ENCODE assay signal across 1 cellular context in the genomic region with DNA sequence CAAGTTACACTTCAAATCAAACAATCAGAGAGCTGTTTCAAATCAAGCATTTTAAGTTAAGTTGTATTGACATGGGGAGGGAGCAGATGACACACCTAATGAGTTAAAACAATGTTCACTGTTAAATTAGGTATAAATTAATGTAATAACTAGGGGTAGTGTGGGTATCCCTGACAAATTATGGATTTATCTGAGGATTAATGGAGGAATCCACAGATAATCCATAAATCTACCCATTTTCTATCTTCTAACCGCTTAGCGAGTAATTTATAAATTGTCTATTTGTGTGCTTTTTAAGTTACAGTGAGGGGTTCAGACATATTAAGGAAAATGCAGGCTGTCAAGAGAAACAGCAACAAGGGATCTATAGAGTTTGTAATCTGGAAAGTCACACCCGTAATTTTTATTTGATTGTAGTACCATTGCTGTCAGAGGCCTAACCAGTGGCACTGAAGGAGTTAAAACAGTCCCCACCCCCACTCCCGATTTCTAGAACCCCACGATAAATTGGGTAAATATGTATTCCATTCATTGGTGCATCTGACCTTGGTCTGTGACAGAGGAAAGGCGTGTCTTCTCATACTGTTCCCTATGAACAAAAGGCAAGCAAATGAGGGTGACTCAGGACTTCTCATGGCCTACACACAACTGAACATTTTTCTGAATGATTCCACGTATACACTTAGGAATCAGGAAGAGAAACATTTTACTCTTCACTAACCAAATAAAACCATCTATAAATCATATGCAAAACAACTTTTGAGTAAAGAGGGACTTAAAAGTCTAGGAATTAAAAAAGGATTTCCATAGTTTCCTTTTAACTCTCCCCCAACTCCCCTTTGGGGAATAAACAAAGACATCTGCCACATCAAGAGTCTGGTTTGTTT.
TF ChIP-seq lines count a peak whose summit lies in the region.

No MANE protein-coding gene starts in this region.

TF ChIP-seq in HepG2, 621 proteins besides CTCF, POLR2A, EP300 and RAD21 (continued from another document):
- TF ChIP-seq MYNN (CRISPR knock-in tag; IDR thresholded peaks at IDR 0.05; ENCODE audit: low read depth) (no peak), HMGA1 (CRISPR knock-in tag; conservative IDR thresholded peaks at IDR 0.05) (no peak), HCFC1 (IDR thresholded peaks at IDR 0.05; ENCODE audit: low read depth, low read length) (no peak), THAP8 (CRISPR knock-in tag; IDR thresholded peaks at IDR 0.05; ENCODE audit: borderline replicate concordance) (no peak), TSC22D2 (CRISPR knock-in tag; IDR thresholded peaks at IDR 0.05; ENCODE audit: borderline replicate concordance) (peak; percentile 50; the same call in 1 of the 2 replicates), PITX1 (CRISPR knock-in tag; IDR thresholded peaks at IDR 0.05) (no peak), ZNF878 (CRISPR knock-in tag; IDR thresholded peaks at IDR 0.05) (peak; percentile 59; the same call in 1 of the 2 replicates), TARDBP (CRISPR knock-in tag; IDR thresholded peaks at IDR 0.05) (peak; percentile 60; the same call in 1 of the 2 replicates), ZFX (CRISPR knock-in tag; IDR thresholded peaks at IDR 0.05; ENCODE audit: low read depth) (peak; percentile 67), ZBTB42 (CRISPR knock-in tag; IDR thresholded peaks at IDR 0.05) (no peak), HOXD1 (CRISPR knock-in tag; IDR thresholded peaks at IDR 0.05) (no peak), MBNL3 (CRISPR knock-in tag; conservative IDR thresholded peaks at IDR 0.05) (no peak), ZNF747 (CRISPR knock-in tag; IDR thresholded peaks at IDR 0.05; ENCODE audit: borderline replicate concordance) (0 out of 2 replicates have a peak, but pooled peaks have one; percentile 45), ETV6 (CRISPR knock-in tag; conservative IDR thresholded peaks at IDR 0.05) (no peak), ATF7-NPFF (CRISPR knock-in tag; IDR thresholded peaks at IDR 0.05; ENCODE audit: low read depth) (no peak), SNAPC2 (CRISPR knock-in tag; IDR thresholded peaks at IDR 0.05) (no peak), ZBTB40 (IDR thresholded peaks at IDR 0.05) (no peak), ZBTB40 (CRISPR knock-in tag; IDR thresholded peaks at IDR 0.05) (no peak), FOXO1 (CRISPR knock-in tag; IDR thresholded peaks at IDR 0.05) (peak; percentile 54; the same call in 1 of the 2 replicates), FOXK2 (IDR thresholded peaks at IDR 0.05) (no peak), ZNF619 (CRISPR knock-in tag; IDR thresholded peaks at IDR 0.05) (no peak), NFE2L2 (IDR thresholded peaks at IDR 0.05; ENCODE audit: low read length) (peak; percentile 91), ZFP37 (CRISPR knock-in tag; IDR thresholded peaks at IDR 0.05; ENCODE audit: borderline replicate concordance) (0 out of 2 replicates have a peak, but pooled peaks have one; percentile 51), RBAK (CRISPR knock-in tag; IDR thresholded peaks at IDR 0.05) (no peak), EEA1 (CRISPR knock-in tag; IDR thresholded peaks at IDR 0.05; ENCODE audit: borderline replicate concordance) (no peak), ZKSCAN8 (CRISPR knock-in tag; IDR thresholded peaks at IDR 0.05; ENCODE audit: borderline replicate concordance) (no peak), ZNF430 (CRISPR knock-in tag; IDR thresholded peaks at IDR 0.05) (no peak), YEATS2 (CRISPR knock-in tag; IDR thresholded peaks at IDR 0.05; ENCODE audit: borderline replicate concordance) (no peak), BHLHE40 (IDR thresholded peaks at IDR 0.05; ENCODE audit: low read length) (no peak), PHB2 (IDR thresholded peaks at IDR 0.05; ENCODE audit: partially characterized antibody) (no peak), POLR2AphosphoS5 (IDR thresholded peaks at IDR 0.05; ENCODE audit: low read depth, low read length) (peak; percentile 87), ZNF317 (CRISPR knock-in tag; IDR thresholded peaks at IDR 0.05) (no peak), ZNF784 (CRISPR knock-in tag; IDR thresholded peaks at IDR 0.05; ENCODE audit: borderline replicate concordance) (peak; percentile 41; the same call in 1 of the 2 replicates), GMEB2 (CRISPR knock-in tag; IDR thresholded peaks at IDR 0.05; ENCODE audit: low read depth) (no peak), AHR (CRISPR knock-in tag; IDR thresholded peaks at IDR 0.05) (no peak; the same call in 1 of the 2 replicates), CBX5 (CRISPR knock-in tag; IDR thresholded peaks at IDR 0.05; ENCODE audit: borderline replicate concordance) (no peak), STAT5B (CRISPR knock-in tag; IDR thresholded peaks at IDR 0.05) (no peak), ASH2L (IDR thresholded peaks at IDR 0.05; ENCODE audit: insufficient read length, low read depth, low read length) (no peak)
- TF ChIP-seq, protein P1, sequence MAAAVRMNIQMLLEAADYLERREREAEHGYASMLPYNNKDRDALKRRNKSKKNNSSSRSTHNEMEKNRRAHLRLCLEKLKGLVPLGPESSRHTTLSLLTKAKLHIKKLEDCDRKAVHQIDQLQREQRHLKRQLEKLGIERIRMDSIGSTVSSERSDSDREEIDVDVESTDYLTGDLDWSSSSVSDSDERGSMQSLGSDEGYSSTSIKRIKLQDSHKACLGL (CRISPR knock-in tag; IDR thresholded peaks at IDR 0.05): no peak
- TF ChIP-seq, protein P2, sequence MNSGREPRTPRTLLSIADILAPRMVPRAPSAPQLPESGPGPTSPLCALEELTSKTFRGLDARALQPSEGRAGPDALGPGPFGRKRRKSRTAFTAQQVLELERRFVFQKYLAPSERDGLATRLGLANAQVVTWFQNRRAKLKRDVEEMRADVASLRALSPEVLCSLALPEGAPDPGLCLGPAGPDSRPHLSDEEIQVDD (CRISPR knock-in tag; IDR thresholded peaks at IDR 0.05; ENCODE audit: borderline replicate concordance): no peak
- TF ChIP-seq, protein P3, sequence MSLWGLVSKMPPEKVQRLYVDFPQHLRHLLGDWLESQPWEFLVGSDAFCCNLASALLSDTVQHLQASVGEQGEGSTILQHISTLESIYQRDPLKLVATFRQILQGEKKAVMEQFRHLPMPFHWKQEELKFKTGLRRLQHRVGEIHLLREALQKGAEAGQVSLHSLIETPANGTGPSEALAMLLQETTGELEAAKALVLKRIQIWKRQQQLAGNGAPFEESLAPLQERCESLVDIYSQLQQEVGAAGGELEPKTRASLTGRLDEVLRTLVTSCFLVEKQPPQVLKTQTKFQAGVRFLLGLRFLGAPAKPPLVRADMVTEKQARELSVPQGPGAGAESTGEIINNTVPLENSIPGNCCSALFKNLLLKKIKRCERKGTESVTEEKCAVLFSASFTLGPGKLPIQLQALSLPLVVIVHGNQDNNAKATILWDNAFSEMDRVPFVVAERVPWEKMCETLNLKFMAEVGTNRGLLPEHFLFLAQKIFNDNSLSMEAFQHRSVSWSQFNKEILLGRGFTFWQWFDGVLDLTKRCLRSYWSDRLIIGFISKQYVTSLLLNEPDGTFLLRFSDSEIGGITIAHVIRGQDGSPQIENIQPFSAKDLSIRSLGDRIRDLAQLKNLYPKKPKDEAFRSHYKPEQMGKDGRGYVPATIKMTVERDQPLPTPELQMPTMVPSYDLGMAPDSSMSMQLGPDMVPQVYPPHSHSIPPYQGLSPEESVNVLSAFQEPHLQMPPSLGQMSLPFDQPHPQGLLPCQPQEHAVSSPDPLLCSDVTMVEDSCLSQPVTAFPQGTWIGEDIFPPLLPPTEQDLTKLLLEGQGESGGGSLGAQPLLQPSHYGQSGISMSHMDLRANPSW (CRISPR knock-in tag; IDR thresholded peaks at IDR 0.05; ENCODE audit: borderline replicate concordance): no peak
- TF ChIP-seq, protein P4, sequence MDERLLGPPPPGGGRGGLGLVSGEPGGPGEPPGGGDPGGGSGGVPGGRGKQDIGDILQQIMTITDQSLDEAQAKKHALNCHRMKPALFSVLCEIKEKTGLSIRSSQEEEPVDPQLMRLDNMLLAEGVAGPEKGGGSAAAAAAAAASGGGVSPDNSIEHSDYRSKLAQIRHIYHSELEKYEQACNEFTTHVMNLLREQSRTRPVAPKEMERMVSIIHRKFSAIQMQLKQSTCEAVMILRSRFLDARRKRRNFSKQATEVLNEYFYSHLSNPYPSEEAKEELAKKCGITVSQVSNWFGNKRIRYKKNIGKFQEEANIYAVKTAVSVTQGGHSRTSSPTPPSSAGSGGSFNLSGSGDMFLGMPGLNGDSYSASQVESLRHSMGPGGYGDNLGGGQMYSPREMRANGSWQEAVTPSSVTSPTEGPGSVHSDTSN (CRISPR knock-in tag; IDR thresholded peaks at IDR 0.05): no peak
